36 cellular contexts compared by ENCODE assay signal in genomic region chr1:229613938-229614337, GRCh38.
"Had no signal": no experiment of that assay in that cellular context is flagged by ENCODE, and none has a peak within 500 bp of the region (broad histone marks: within the 10 kb centered on the region; RNA-seq: fewer than 3 reads in every experiment).

No MANE protein-coding gene starts in this region.

- H3K9me3 Mint-ChIP-seq: activated CD4-positive, alpha-beta memory T cell treated with anti-CD3 and anti-CD28 coated beads, Interleukin-2, amount 10 ng/mL, durations not matched to agents 7 days and 5 days; activated CD4-positive, alpha-beta T cell treated with anti-CD3 and anti-CD28 coated beads, Interleukin-2, amount 10 ng/mL, durations not matched to agents 7 days and 5 days; activated naive CD4-positive, alpha-beta T cell treated with anti-CD3 and anti-CD28 coated beads, Interleukin-2, amount 50 U/mL, for 24 hours; activated T-cell treated with anti-CD3 and anti-CD28 coated beads, Interleukin-2, amount 50 U/mL, for 24 hours; activated T-helper 2 cell treated with anti-CD3 and anti-CD28 coated beads, Interferon-gamma antibody, Interleukin-2, Interleukin-4, amounts not matched to agents 10 μg/mL and 5 μg/mL and 100 μg/mL, durations not matched to agents 14 hours and 24 hours and 36 hours; T-helper 1 cell treated with Interleukin-12 subunit alpha and Interleukin-12 subunit beta and Interleukin-4 antibody, amounts not matched to agents 30 μg/mL and 1 μg/mL, for 36 hours; T-helper 2 cell treated with Interferon-gamma antibody and Interleukin-4, amounts not matched to agents 5 μg/mL and 100 μg/mL, for 36 hours; WTC11 had no signal

- H3K27me3 Mint-ChIP-seq: activated CD4-positive, alpha-beta memory T cell treated with anti-CD3 and anti-CD28 coated beads, Interleukin-2, amount 10 ng/mL, durations not matched to agents 7 days and 5 days; activated CD4-positive, alpha-beta T cell treated with anti-CD3 and anti-CD28 coated beads for 36 hours; activated CD4-positive, alpha-beta T cell treated with anti-CD3 and anti-CD28 coated beads, Interleukin-2, amount 10 ng/mL, durations not matched to agents 7 days and 5 days; activated CD8-positive, alpha-beta memory T cell treated with anti-CD3 and anti-CD28 coated beads, Interleukin-2, amount 10 ng/mL, durations not matched to agents 7 days and 5 days; activated naive CD4-positive, alpha-beta T cell treated with anti-CD3 and anti-CD28 coated beads, Interleukin-2, amount 50 U/mL, for 24 hours; activated naive CD8-positive, alpha-beta T cell; activated T-cell treated with anti-CD3 and anti-CD28 coated beads, Interleukin-2, amount 50 U/mL, for 24 hours had no signal

- H3K4me3 ChIP-seq: adrenal gland, body of pancreas, breast epithelium had no signal

- H3K9me3 ChIP-seq: adrenal gland, body of pancreas, breast epithelium had no signal

- H3K4me3 Mint-ChIP-seq: activated CD4-positive, alpha-beta memory T cell treated with anti-CD3 and anti-CD28 coated beads, Interleukin-2, amount 10 ng/mL, durations not matched to agents 7 days and 5 days; activated CD4-positive, alpha-beta T cell treated with anti-CD3 and anti-CD28 coated beads for 36 hours; activated CD4-positive, alpha-beta T cell treated with anti-CD3 and anti-CD28 coated beads, Interleukin-2, amount 10 ng/mL, durations not matched to agents 7 days and 5 days; activated CD8-positive, alpha-beta memory T cell treated with anti-CD3 and anti-CD28 coated beads, Interleukin-2, amount 10 ng/mL, durations not matched to agents 7 days and 5 days; activated CD8-positive, alpha-beta T cell treated with anti-CD3 and anti-CD28 coated beads, Interleukin-2, amount 10 ng/mL, durations not matched to agents 7 days and 5 days; activated naive CD4-positive, alpha-beta T cell treated with anti-CD3 and anti-CD28 coated beads, Interleukin-2, amount 50 U/mL, for 24 hours; activated naive CD8-positive, alpha-beta T cell; activated T-cell treated with anti-CD3 and anti-CD28 coated beads, Interleukin-2, amount 50 U/mL, for 24 hours; T-helper 1 cell treated with Interleukin-12 subunit alpha and Interleukin-12 subunit beta and Interleukin-4 antibody, amounts not matched to agents 30 μg/mL and 1 μg/mL, for 36 hours; T-helper 2 cell treated with Interferon-gamma antibody and Interleukin-4, amounts not matched to agents 5 μg/mL and 100 μg/mL, for 36 hours; WTC11 had no signal

- ATAC-seq: activated CD4-positive, alpha-beta T cell treated with anti-CD3 and anti-CD28 coated beads for 36 hours; activated CD4-positive, CD25-positive, alpha-beta regulatory T cell treated with anti-CD3 and anti-CD28 coated beads, Interleukin-2, amount 50 U/mL, for 24 hours; activated CD8-positive, alpha-beta memory T cell treated with anti-CD3 and anti-CD28 coated beads, Interleukin-2, amount 10 ng/mL, durations not matched to agents 7 days and 5 days; activated CD8-positive, alpha-beta T cell treated with anti-CD3 and anti-CD28 coated beads, Interleukin-2, amount 10 ng/mL, durations not matched to agents 7 days and 5 days; body of pancreas; WTC11 had no signal

- FAIRE-seq: astrocyte, TTC549 had no signal

- H3K27ac Mint-ChIP-seq: activated CD4-positive, alpha-beta memory T cell treated with anti-CD3 and anti-CD28 coated beads, Interleukin-2, amount 10 ng/mL, durations not matched to agents 7 days and 5 days; activated CD4-positive, alpha-beta T cell treated with anti-CD3 and anti-CD28 coated beads for 36 hours; activated CD4-positive, alpha-beta T cell treated with anti-CD3 and anti-CD28 coated beads, Interleukin-2, amount 10 ng/mL, durations not matched to agents 7 days and 5 days; activated CD8-positive, alpha-beta memory T cell treated with anti-CD3 and anti-CD28 coated beads, Interleukin-2, amount 10 ng/mL, durations not matched to agents 7 days and 5 days; activated CD8-positive, alpha-beta T cell treated with anti-CD3 and anti-CD28 coated beads, Interleukin-2, amount 10 ng/mL, durations not matched to agents 7 days and 5 days; activated naive CD4-positive, alpha-beta T cell treated with anti-CD3 and anti-CD28 coated beads, Interleukin-2, amount 50 U/mL, for 24 hours; activated naive CD8-positive, alpha-beta T cell; activated T-cell treated with anti-CD3 and anti-CD28 coated beads, Interleukin-2, amount 50 U/mL, for 24 hours; activated T-helper 2 cell treated with anti-CD3 and anti-CD28 coated beads, Interferon-gamma antibody, Interleukin-2, Interleukin-4, amounts not matched to agents 10 μg/mL and 5 μg/mL and 100 μg/mL, durations not matched to agents 14 hours and 24 hours and 36 hours; T-helper 1 cell treated with Interleukin-12 subunit alpha and Interleukin-12 subunit beta and Interleukin-4 antibody, amounts not matched to agents 30 μg/mL and 1 μg/mL, for 36 hours; T-helper 2 cell treated with Interferon-gamma antibody and Interleukin-4, amounts not matched to agents 5 μg/mL and 100 μg/mL, for 36 hours had no signal

- H3K27me3 ChIP-seq: adrenal gland, body of pancreas, brain microvascular endothelial cell, breast epithelium had no signal

- H3K27ac ChIP-seq: adrenal gland, body of pancreas, brain microvascular endothelial cell, breast epithelium, WERI-Rb-1 had no signal

- DNase-seq: activated CD4-positive, alpha-beta memory T cell treated with anti-CD3 and anti-CD28 coated beads, Interleukin-2, amount 10 ng/mL, durations not matched to agents 7 days and 5 days; activated CD4-positive, alpha-beta T cell treated with anti-CD3 and anti-CD28 coated beads for 1 hour; activated CD4-positive, alpha-beta T cell treated with anti-CD3 and anti-CD28 coated beads for 36 hours; activated CD4-positive, alpha-beta T cell treated with anti-CD3 and anti-CD28 coated beads for 48 hours; activated CD4-positive, alpha-beta T cell treated with anti-CD3 and anti-CD28 coated beads, Interleukin-2, amount 10 ng/mL, durations not matched to agents 7 days and 5 days; activated CD4-positive, alpha-beta T cell treated with anti-CD3 and anti-CD28 coated beads, Interleukin-2, amount 50 U/mL, for 48 hours; activated CD4-positive, CD25-positive, alpha-beta regulatory T cell; activated CD8-positive, alpha-beta memory T cell treated with anti-CD3 and anti-CD28 coated beads for 24 hours; activated CD8-positive, alpha-beta memory T cell treated with anti-CD3 and anti-CD28 coated beads, Interleukin-2, amount 10 ng/mL, durations not matched to agents 7 days and 5 days; activated CD8-positive, alpha-beta memory T cell treated with anti-CD3 and anti-CD28 coated beads, Interleukin-2, amount 50 U/mL, for 48 hours; activated CD8-positive, alpha-beta T cell treated with anti-CD3 and anti-CD28 coated beads, Interleukin-2, amount 10 ng/mL, durations not matched to agents 7 days and 5 days; activated effector memory CD4-positive, alpha-beta T cell treated with Interleukin-2 at 50 U/mL for 16 hours; activated gamma-delta T cell; activated naive CD4-positive, alpha-beta T cell treated with Interleukin-2 at 50 U/mL for 16 hours; activated T-cell treated with anti-CD3 and anti-CD28 coated beads, Interleukin-2, amount 50 U/mL, for 24 hours; activated T-cell treated with anti-CD3 and anti-CD28 coated beads, Interleukin-2, amount 50 U/mL, for 48 hours; adrenal gland; amniotic stem cell; aorta; body of pancreas; brain microvascular endothelial cell; SW 1271; T-helper 1 cell; T-helper 2 cell; T-helper 9 cell; WERI-Rb-1 had no signal

- H3K4me1 ChIP-seq: adrenal gland, body of pancreas, breast epithelium had no signal
